In the genomic region with DNA sequence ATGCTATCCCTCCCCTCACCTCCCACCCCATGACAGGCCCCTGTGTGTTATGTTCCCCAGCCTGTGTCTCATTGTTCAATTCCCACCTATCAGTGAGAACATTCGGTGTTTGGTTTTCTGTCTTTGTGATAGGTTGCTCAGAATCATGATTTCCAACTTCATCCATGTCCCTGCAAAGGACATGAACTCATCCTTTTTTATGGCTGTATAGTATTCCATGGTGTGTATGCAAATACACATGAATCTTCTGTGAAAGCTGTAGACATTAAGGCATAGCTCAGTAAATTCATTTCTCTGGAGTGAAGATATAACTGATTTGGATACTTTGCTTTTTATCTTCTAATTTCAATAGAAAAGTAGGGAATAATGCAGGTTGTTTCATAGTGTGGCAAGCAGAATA, we compare ENCODE assay signal across 10 cellular contexts.
"Had no signal": no experiment of that assay in that cellular context is flagged by ENCODE, and none has a peak within 500 bp of the region (broad histone marks: within the 10 kb centered on the region; RNA-seq: fewer than 3 reads in every experiment).

No MANE protein-coding gene starts in this region.

- ATAC-seq: GM23338, HCT116 had no signal

- FAIRE-seq: H54 had no signal

- H3K4me3 ChIP-seq: GM23248, GM23338, HAP-1 had no signal

- H3K36me3 ChIP-seq: HAP-1 had no signal

- H2AFZ ChIP-seq: GM23248, GM23338 had no signal

- H3K9me3 ChIP-seq: HAP-1 had no signal

- H3K9ac ChIP-seq: GM23248 had no signal

- H3K4me2 ChIP-seq: GM23338 had no signal

- H3K27ac ChIP-seq: GM23248 had no signal

- DNase-seq: GM23248, GOT3, H7, H9, HCEC 1CT, HFFc6 had no signal

- H3K4me1 ChIP-seq: HAP-1 had no signal
